Comparison of ENCODE assay signal across 8 cellular contexts in genomic region chr10:31706921-31707571, GRCh38.
DNase-seq lines count a peak whose midpoint lies in the region; ATAC-seq and TF ChIP-seq lines count a peak whose summit lies in the region.

No MANE protein-coding gene starts in this region.

- intact Hi-C loops in right cardiac atrium (cut with DNase I), result loop anchor here in 3 of 4 donors (5.0 to 10.0 kb wide), 2 partner anchors 45 to 98 kb away; no protein-coding TSS in a partner anchor

- H3K4me3 ChIP-seq in WERI-Rb-1 (ENCODE audit: low read depth, low read length), result no peak overlapping the region
- no peak overlapping the region for H3K4me3 ChIP-seq in right cardiac atrium (ENCODE audit: low read length)
- peak overlapping the region; percentile 38 to 59 for H3K4me3 ChIP-seq in stomach smooth muscle (ENCODE audit: low read length in 2 of 2)
- H3K4me3 ChIP-seq in BE2C (ENCODE audit: low read depth, low read length), result no peak overlapping the region

- peak overlapping the region; percentile 14 to 62 for H3K9ac ChIP-seq in stomach smooth muscle (ENCODE audit: low read length in 2 of 2)

- no peak for TF ChIP-seq CTCF in WERI-Rb-1 (IDR thresholded peaks at IDR 0.05; ENCODE audit: low read depth, low read length)
- no peak for TF ChIP-seq CTCF in BE2C (IDR thresholded peaks at IDR 0.05; ENCODE audit: low read depth, low read length)

- H3K4me1 ChIP-seq in right cardiac atrium (ENCODE audit: control insufficient read depth, insufficient read depth, low read length) (peaks cover 17% of the 10 kb centered on the region), stomach smooth muscle (ENCODE audit: control insufficient read depth, insufficient read depth, low read length) (peaks cover 49% of the 10 kb centered on the region), BE2C (no peaks in the 10 kb centered on the region)

- H3K9me3 ChIP-seq in WERI-Rb-1 (ENCODE audit: severe bottlenecking), result no peaks in the 10 kb centered on the region
- H3K9me3 ChIP-seq in right cardiac atrium (ENCODE audit: control insufficient read depth, low read length), result peaks cover 2% of the 10 kb centered on the region
- H3K9me3 ChIP-seq in stomach smooth muscle (ENCODE audit: control insufficient read depth in 2 of 2, low read length in 2 of 2), result peaks cover 3 to 6% of the 10 kb centered on the region in 2 donors
- H3K9me3 ChIP-seq in BE2C, result no peaks in the 10 kb centered on the region

- H3K27me3 ChIP-seq in WERI-Rb-1 (ENCODE audit: insufficient read depth, low read depth, severe bottlenecking) (no peaks in the 10 kb centered on the region), right cardiac atrium (ENCODE audit: control insufficient read depth, insufficient read depth) (no peaks in the 10 kb centered on the region), stomach smooth muscle (ENCODE audit: control insufficient read depth in 1 of 2, insufficient read depth in 2 of 2, low read length in 2 of 2) (no peaks in the 10 kb centered on the region), BE2C (no peaks in the 10 kb centered on the region)

- no peaks in the 10 kb centered on the region for H3K36me3 ChIP-seq in WERI-Rb-1
- H3K36me3 ChIP-seq in stomach smooth muscle (ENCODE audit: control insufficient read depth in 2 of 2, insufficient read depth in 2 of 2, low read length in 2 of 2), result no peaks in the 10 kb centered on the region
- no peaks in the 10 kb centered on the region for H3K36me3 ChIP-seq in BE2C

- DNase-seq in GM19238 (ENCODE audit: insufficient read length, low spot score) (peak; percentile 32), WERI-Rb-1 (peak; percentile 14), right cardiac atrium (peak; percentile 52 to 77 (median 76)), BE2C (no peak), COLO829 (ENCODE audit: low spot score) (no peak), NCI-H345 treated with DMSO at 0.1 percent for 48 hours (lab: John Stamatoyannopoulos, UW; ENCODE audit: unreplicated experiment) (no peak)

- WGBS in right cardiac atrium, result 27% methylated on average over 11 of the region's 11 CpGs

- ATAC-seq in HG03025 (IDR thresholded peaks at IDR 0.05; ENCODE audit: low FRiP score, unreplicated experiment) (peak; percentile 53), right cardiac atrium (peak; percentile 64 to 69)

- H3K27ac ChIP-seq in WERI-Rb-1 (peak overlapping the region; percentile 74), right cardiac atrium (ENCODE audit: low read length) (peak overlapping the region; percentile 94), stomach smooth muscle (ENCODE audit: low read length) (peak overlapping the region; percentile 79)

Comparison
In these comparisons a context has a peak if more than half of its experiments do, and no peak if none do; other contexts are left out.
1. DNase-seq: peak in GM19238 (single experiment), WERI-Rb-1 (single experiment) and right cardiac atrium (3 of 3); none in BE2C (single experiment), COLO829 (single experiment) and NCI-H345 treated with DMSO at 0.1 percent for 48 hours (single experiment).
2. H3K4me3 ChIP-seq: peak in stomach smooth muscle (2 of 2); none in WERI-Rb-1 (single experiment), right cardiac atrium (single experiment) and BE2C (single experiment).
3. Peak in every context shown above with its lines, with median percentiles within 50 percentile points of each other: H3K27ac ChIP-seq.